Comparison of ENCODE assay signal across 9 cellular contexts in genomic region chr3:38482951-38483350, GRCh38. TPM values are rescaled to one million over a fixed set of nuclear protein-coding genes. Genes with fewer than 3 reads are reported as not detected.
"Had no signal": no experiment of that assay in that cellular context is flagged by ENCODE, and none has a peak within 500 bp of the region (broad histone marks: within the 10 kb centered on the region; RNA-seq: fewer than 3 reads in every experiment).

No MANE protein-coding gene starts in this region.

- DNase-seq: GM23248, GOT3, H7, HFFc6, KBM-7 had no signal

- H3K4me3 ChIP-seq: GM23248, HAP-1 had no signal

- H3K9me3 ChIP-seq: HAP-1 had no signal

- FAIRE-seq: HTR-8/SVneo had no signal

- H3K9ac ChIP-seq: GM23248 had no signal

- H3K4me1 ChIP-seq: HAP-1 had no signal

- ATAC-seq: HCT116 had no signal

- H3K9me3 Mint-ChIP-seq: HFFc6, IgD-negative memory B cell had no signal

- H3K27ac ChIP-seq: GM23248 had no signal

- H3K4me3 Mint-ChIP-seq: HFFc6, IgD-negative memory B cell had no signal

- H3K27ac Mint-ChIP-seq: HFFc6, IgD-negative memory B cell had no signal

- H3K27me3 Mint-ChIP-seq: IgD-negative memory B cell had no signal

- H2AFZ ChIP-seq: GM23248 had no signal

RNA-seq across cellular contexts. Expression of gene ACVR2B, which starts 29.3 kb away (rescaled TPM):
- polyA plus RNA-seq: IgD-negative memory B cell had no signal
